In genomic region chr12:18951219-18951618, GRCh38 we compare ENCODE assay signal across 21 cellular contexts.
"Had no signal": no experiment of that assay in that cellular context is flagged by ENCODE, and none has a peak within 500 bp of the region (broad histone marks: within the 10 kb centered on the region; RNA-seq: fewer than 3 reads in every experiment).

No MANE protein-coding gene starts in this region.

- H3K36me3 Mint-ChIP-seq: activated naive CD4-positive, alpha-beta T cell treated with anti-CD3 and anti-CD28 coated beads, Interleukin-2, amount 50 U/mL, for 24 hours; brain; stimulated activated effector memory CD8-positive, alpha-beta T cell treated with anti-CD3 and anti-CD28 coated beads, Interleukin-12 subunit alpha, Interleukin-12 subunit beta, amount 100 ng/mL, for 72 hours had no signal

- H3K36me3 ChIP-seq: right lobe of liver, transverse colon, uterus, WERI-Rb-1 had no signal

- H3K27me3 ChIP-seq: right lobe of liver, transverse colon, uterus had no signal

- H3K4me1 ChIP-seq: right lobe of liver, transverse colon, uterus had no signal

- H3K27ac ChIP-seq: epithelial cell of prostate, right lobe of liver, skin epidermis, transverse colon, uterus, WERI-Rb-1 had no signal

- DNase-seq: activated CD4-positive, alpha-beta T cell treated with anti-CD3 and anti-CD28 coated beads for 1 hour; activated CD4-positive, alpha-beta T cell treated with anti-CD3 and anti-CD28 coated beads, Interleukin-2, amount 50 U/mL, for 1 hour; activated CD8-positive, alpha-beta T cell treated with anti-CD3 and anti-CD28 coated beads, Interleukin-2, amount 10 ng/mL, durations not matched to agents 7 days and 5 days; activated gamma-delta T cell treated with Interleukin-2 at 50 U/mL for 16 hours; aorta; foreskin fibroblast; left cardiac atrium; nephron progenitor cell; occipital lobe; right lobe of liver; stimulated activated CD4-positive, alpha-beta T cell treated with anti-CD3 and anti-CD28 coated beads, Interleukin-1b, Interleukin-23, amount 100 ng/mL, for 48 hours; transverse colon; uterus; WERI-Rb-1 had no signal

- H3K4me1 Mint-ChIP-seq: activated naive CD4-positive, alpha-beta T cell treated with anti-CD3 and anti-CD28 coated beads, Interleukin-2, amount 50 U/mL, for 24 hours; nephron progenitor cell; stimulated activated effector memory CD8-positive, alpha-beta T cell treated with anti-CD3 and anti-CD28 coated beads, Interleukin-12 subunit alpha, Interleukin-12 subunit beta, amount 100 ng/mL, for 72 hours had no signal

- H3K4me3 ChIP-seq: right lobe of liver, skin epidermis, transverse colon, uterus had no signal

- H3K27ac Mint-ChIP-seq: activated CD8-positive, alpha-beta T cell treated with anti-CD3 and anti-CD28 coated beads, Interleukin-2, amount 10 ng/mL, durations not matched to agents 7 days and 5 days; activated naive CD4-positive, alpha-beta T cell treated with anti-CD3 and anti-CD28 coated beads, Interleukin-2, amount 50 U/mL, for 24 hours; activated T-helper 1 cell treated with anti-CD3 and anti-CD28 coated beads, Interleukin-12 subunit alpha, Interleukin-12 subunit beta, Interleukin-2, Interleukin-4 antibody, amounts not matched to agents 30 ng/mL and 10 ng/mL and 1 ng/mL, durations not matched to agents 14 hours and 24 hours and 36 hours; brain; nephron progenitor cell; stimulated activated effector memory CD8-positive, alpha-beta T cell treated with anti-CD3 and anti-CD28 coated beads, Interleukin-12 subunit alpha, Interleukin-12 subunit beta, amount 100 ng/mL, for 72 hours; T-helper 2 cell treated with Interferon-gamma antibody and Interleukin-4, amounts not matched to agents 5 μg/mL and 100 μg/mL, for 36 hours had no signal

- H3K9me3 Mint-ChIP-seq: activated naive CD4-positive, alpha-beta T cell treated with anti-CD3 and anti-CD28 coated beads, Interleukin-2, amount 50 U/mL, for 24 hours; activated T-helper 1 cell treated with anti-CD3 and anti-CD28 coated beads, Interleukin-12 subunit alpha, Interleukin-12 subunit beta, Interleukin-2, Interleukin-4 antibody, amounts not matched to agents 30 ng/mL and 10 ng/mL and 1 ng/mL, durations not matched to agents 14 hours and 24 hours and 36 hours; nephron progenitor cell; stimulated activated effector memory CD8-positive, alpha-beta T cell treated with anti-CD3 and anti-CD28 coated beads, Interleukin-12 subunit alpha, Interleukin-12 subunit beta, amount 100 ng/mL, for 72 hours; T-helper 2 cell treated with Interferon-gamma antibody and Interleukin-4, amounts not matched to agents 5 μg/mL and 100 μg/mL, for 36 hours had no signal

- H3K4me3 Mint-ChIP-seq: activated CD8-positive, alpha-beta T cell treated with anti-CD3 and anti-CD28 coated beads, Interleukin-2, amount 10 ng/mL, durations not matched to agents 7 days and 5 days; activated naive CD4-positive, alpha-beta T cell treated with anti-CD3 and anti-CD28 coated beads, Interleukin-2, amount 50 U/mL, for 24 hours; activated T-helper 1 cell treated with anti-CD3 and anti-CD28 coated beads, Interleukin-12 subunit alpha, Interleukin-12 subunit beta, Interleukin-2, Interleukin-4 antibody, amounts not matched to agents 30 ng/mL and 10 ng/mL and 1 ng/mL, durations not matched to agents 14 hours and 24 hours and 36 hours; brain; nephron progenitor cell; stimulated activated effector memory CD8-positive, alpha-beta T cell treated with anti-CD3 and anti-CD28 coated beads, Interleukin-12 subunit alpha, Interleukin-12 subunit beta, amount 100 ng/mL, for 72 hours; T-helper 2 cell treated with Interferon-gamma antibody and Interleukin-4, amounts not matched to agents 5 μg/mL and 100 μg/mL, for 36 hours had no signal

- ATAC-seq: activated CD8-positive, alpha-beta T cell treated with anti-CD3 and anti-CD28 coated beads, Interleukin-2, amount 10 ng/mL, durations not matched to agents 7 days and 5 days; right lobe of liver; stimulated activated effector memory CD8-positive, alpha-beta T cell treated with anti-CD3 and anti-CD28 coated beads, Interleukin-12 subunit alpha, Interleukin-12 subunit beta, amount 100 ng/mL, for 72 hours had no signal

- H3K9me3 ChIP-seq: right lobe of liver, transverse colon, uterus had no signal

- H3K27me3 Mint-ChIP-seq: activated naive CD4-positive, alpha-beta T cell treated with anti-CD3 and anti-CD28 coated beads, Interleukin-2, amount 50 U/mL, for 24 hours; brain had no signal
